ENCODE assay signal across 1 cellular context in genomic region chr3:195911946-195912270, GRCh38.
TF ChIP-seq lines count a peak whose summit lies in the region.

No MANE protein-coding gene starts in this region.

TF ChIP-seq in WTC11, 78 proteins besides CTCF, POLR2A, EP300 and RAD21 (continued from another document):
- TF ChIP-seq MLX (CRISPR knock-in tag; IDR thresholded peaks at IDR 0.05) (no peak), SMAD3 (CRISPR knock-in tag; IDR thresholded peaks at IDR 0.05; ENCODE audit: borderline replicate concordance) (no peak), CBFB (CRISPR knock-in tag; IDR thresholded peaks at IDR 0.05; ENCODE audit: low read depth) (no peak), HMGXB4 (CRISPR knock-in tag; IDR thresholded peaks at IDR 0.05) (no peak), ESRRA (CRISPR knock-in tag; IDR thresholded peaks at IDR 0.05; ENCODE audit: borderline replicate concordance) (no peak), ZNF423 (CRISPR knock-in tag; IDR thresholded peaks at IDR 0.05) (no peak), MXD4 (CRISPR knock-in tag; IDR thresholded peaks at IDR 0.05; ENCODE audit: borderline replicate concordance) (no peak), NFATC4 (CRISPR knock-in tag; IDR thresholded peaks at IDR 0.05) (no peak), USF2 (CRISPR knock-in tag; IDR thresholded peaks at IDR 0.05) (no peak), GRHL2 (CRISPR knock-in tag; IDR thresholded peaks at IDR 0.05; ENCODE audit: insufficient replicate concordance, severe bottlenecking) (no peak), FOXK1 (CRISPR knock-in tag; IDR thresholded peaks at IDR 0.05) (no peak), JUN (CRISPR knock-in tag; IDR thresholded peaks at IDR 0.05) (no peak)
